Comparison of ENCODE assay signal across 3 cellular contexts in genomic region chr16:57027067-57027466, GRCh38.
TF ChIP-seq lines count a peak whose summit lies in the region.

No MANE protein-coding gene starts in this region.

TF ChIP-seq in HepG2, 621 proteins besides CTCF, POLR2A, EP300 and RAD21 (continues in another document):
- 0 out of 2 replicates have a peak, but pooled peaks have one; percentile 37 for TF ChIP-seq ZBED4 (CRISPR knock-in tag; IDR thresholded peaks at IDR 0.05; ENCODE audit: borderline replicate concordance)
- TF ChIP-seq ZFAT (CRISPR knock-in tag; conservative IDR thresholded peaks at IDR 0.05): no peak
- TF ChIP-seq KMT2A (CRISPR knock-in tag; IDR thresholded peaks at IDR 0.05): no peak
- TF ChIP-seq ZNF503 (CRISPR knock-in tag; IDR thresholded peaks at IDR 0.05): no peak
- TF ChIP-seq NCOR1 (IDR thresholded peaks at IDR 0.05; ENCODE audit: borderline replicate concordance, low read length): 0 out of 2 replicates have a peak, but pooled peaks have one; percentile 47
- TF ChIP-seq ZNF619 (CRISPR knock-in tag; IDR thresholded peaks at IDR 0.05): no peak
- TF ChIP-seq ZNF766 (CRISPR knock-in tag; IDR thresholded peaks at IDR 0.05; ENCODE audit: borderline replicate concordance): no peak
- TF ChIP-seq UBTF (CRISPR knock-in tag; IDR thresholded peaks at IDR 0.05): 0 out of 2 replicates have a peak, but pooled peaks have one; percentile 8

TF ChIP-seq in GM12891, 5 proteins besides CTCF, POLR2A, EP300 and RAD21:
- no peak for TF ChIP-seq SPI1 (IDR thresholded peaks at IDR 0.05; ENCODE audit: low read depth, low read length)
- TF ChIP-seq POLR2AphosphoS5 (IDR thresholded peaks at IDR 0.05; ENCODE audit: low read depth, low read length): no peak

TF ChIP-seq in GM23338, 12 proteins besides CTCF, POLR2A, EP300 and RAD21:
- TF ChIP-seq EZH2 (IDR thresholded peaks at IDR 0.05; ENCODE audit: low read depth, unreplicated experiment) (no peak), ZNF331 (CRISPR knock-in tag; IDR thresholded peaks at IDR 0.05; ENCODE audit: low read depth) (no peak), REST (IDR thresholded peaks at IDR 0.05; ENCODE audit: unreplicated experiment) (no peak), POLR2AphosphoS5 (IDR thresholded peaks at IDR 0.05; ENCODE audit: low read depth) (no peak), EZH2phosphoT487 (IDR thresholded peaks at IDR 0.05; ENCODE audit: unreplicated experiment) (no peak), NANOG (IDR thresholded peaks at IDR 0.05; ENCODE audit: borderline replicate concordance) (no peak), JUNB (IDR thresholded peaks at IDR 0.05; ENCODE audit: unreplicated experiment) (no peak), ZNF114 (CRISPR knock-in tag; IDR thresholded peaks at IDR 0.05) (no peak), CREB1 (CRISPR knock-in tag; IDR thresholded peaks at IDR 0.05; ENCODE audit: low read depth) (no peak), ZNF462 (CRISPR knock-in tag; IDR thresholded peaks at IDR 0.05) (no peak), ETS1 (IDR thresholded peaks at IDR 0.05) (no peak), STAT1 (IDR thresholded peaks at IDR 0.05; ENCODE audit: unreplicated experiment) (no peak)
